ENCODE assay signal across 1 cellular context in the genomic region with DNA sequence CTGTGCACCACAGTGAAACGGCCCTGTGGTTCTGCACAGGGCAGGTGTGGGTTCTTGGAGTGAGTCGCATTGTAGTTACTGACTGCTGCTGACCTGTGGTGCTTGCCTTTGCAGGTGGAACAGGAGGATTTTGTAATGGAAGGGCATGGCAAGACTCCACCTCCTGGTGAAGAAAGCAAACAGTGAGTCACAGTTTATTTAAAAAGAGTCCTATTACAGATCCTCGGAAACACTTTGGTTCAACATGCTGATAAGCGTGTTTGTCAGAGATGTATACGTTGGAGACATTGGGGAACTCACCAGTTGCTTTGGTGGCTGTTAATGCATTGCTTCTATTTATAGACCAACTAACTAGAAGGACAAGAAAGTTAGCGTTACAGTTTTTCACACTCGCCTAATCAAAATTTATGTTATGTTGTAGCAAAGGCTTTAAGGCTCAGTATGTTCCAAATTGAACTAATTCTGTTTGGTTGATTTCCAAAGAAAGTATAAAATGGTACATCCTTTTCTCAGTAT.
TF ChIP-seq lines count a peak whose summit lies in the region.

No MANE protein-coding gene starts in this region.

TF ChIP-seq in K562, 482 proteins besides CTCF, POLR2A, EP300 and RAD21 (continued from another document and continues in another):
- TF ChIP-seq, protein P1, sequence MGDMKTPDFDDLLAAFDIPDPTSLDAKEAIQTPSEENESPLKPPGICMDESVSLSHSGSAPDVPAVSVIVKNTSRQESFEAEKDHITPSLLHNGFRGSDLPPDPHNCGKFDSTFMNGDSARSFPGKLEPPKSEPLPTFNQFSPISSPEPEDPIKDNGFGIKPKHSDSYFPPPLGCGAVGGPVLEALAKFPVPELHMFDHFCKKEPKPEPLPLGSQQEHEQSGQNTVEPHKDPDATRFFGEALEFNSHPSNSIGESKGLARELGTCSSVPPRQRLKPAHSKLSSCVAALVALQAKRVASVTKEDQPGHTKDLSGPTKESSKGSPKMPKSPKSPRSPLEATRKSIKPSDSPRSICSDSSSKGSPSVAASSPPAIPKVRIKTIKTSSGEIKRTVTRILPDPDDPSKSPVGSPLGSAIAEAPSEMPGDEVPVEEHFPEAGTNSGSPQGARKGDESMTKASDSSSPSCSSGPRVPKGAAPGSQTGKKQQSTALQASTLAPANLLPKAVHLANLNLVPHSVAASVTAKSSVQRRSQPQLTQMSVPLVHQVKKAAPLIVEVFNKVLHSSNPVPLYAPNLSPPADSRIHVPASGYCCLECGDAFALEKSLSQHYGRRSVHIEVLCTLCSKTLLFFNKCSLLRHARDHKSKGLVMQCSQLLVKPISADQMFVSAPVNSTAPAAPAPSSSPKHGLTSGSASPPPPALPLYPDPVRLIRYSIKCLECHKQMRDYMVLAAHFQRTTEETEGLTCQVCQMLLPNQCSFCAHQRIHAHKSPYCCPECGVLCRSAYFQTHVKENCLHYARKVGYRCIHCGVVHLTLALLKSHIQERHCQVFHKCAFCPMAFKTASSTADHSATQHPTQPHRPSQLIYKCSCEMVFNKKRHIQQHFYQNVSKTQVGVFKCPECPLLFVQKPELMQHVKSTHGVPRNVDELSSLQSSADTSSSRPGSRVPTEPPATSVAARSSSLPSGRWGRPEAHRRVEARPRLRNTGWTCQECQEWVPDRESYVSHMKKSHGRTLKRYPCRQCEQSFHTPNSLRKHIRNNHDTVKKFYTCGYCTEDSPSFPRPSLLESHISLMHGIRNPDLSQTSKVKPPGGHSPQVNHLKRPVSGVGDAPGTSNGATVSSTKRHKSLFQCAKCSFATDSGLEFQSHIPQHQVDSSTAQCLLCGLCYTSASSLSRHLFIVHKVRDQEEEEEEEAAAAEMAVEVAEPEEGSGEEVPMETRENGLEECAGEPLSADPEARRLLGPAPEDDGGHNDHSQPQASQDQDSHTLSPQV (IDR thresholded peaks at IDR 0.05): peak; percentile 23; the same call in 1 of the 2 replicates
- TF ChIP-seq DACH1 (IDR thresholded peaks at IDR 0.05; ENCODE audit: partially characterized antibody) (peak; percentile 8), MTA2 (IDR thresholded peaks at IDR 0.05; ENCODE audit: low read depth) (no peak; the same call in 1 of the 2 replicates), ZNF695 (CRISPR knock-in tag; IDR thresholded peaks at IDR 0.05) (no peak), CTBP1 (IDR thresholded peaks at IDR 0.05; ENCODE audit: borderline replicate concordance) (peak; percentile 57; the same call in 1 of the 2 replicates), MYBL2 (IDR thresholded peaks at IDR 0.05; ENCODE audit: low read depth) (peak; percentile 54; the same call in 1 of the 2 replicates), MYBL2 (CRISPR knock-in tag; IDR thresholded peaks at IDR 0.05; ENCODE audit: borderline replicate concordance) (no peak), ZNF121 (CRISPR knock-in tag; conservative IDR thresholded peaks at IDR 0.05) (peak; percentile 94), MYNN (IDR thresholded peaks at IDR 0.05) (no peak), MYNN (CRISPR knock-in tag; IDR thresholded peaks at IDR 0.05) (no peak), NBN (IDR thresholded peaks at IDR 0.05; ENCODE audit: low read depth) (no peak), PCBP2 (IDR thresholded peaks at IDR 0.05; ENCODE audit: low read depth, low read length, poor library complexity, severe bottlenecking) (no peak), NCOA1 (IDR thresholded peaks at IDR 0.05; ENCODE audit: low read depth) (0 out of 2 replicates have a peak, but pooled peaks have one; percentile 30), MAZ (CRISPR knock-in tag; conservative IDR thresholded peaks at IDR 0.05 in 1 of 2, IDR thresholded peaks at IDR 0.05 in 1 of 2) (peak in 1 of 2 experiments; percentile 55; a peak in 1 of 4 replicates), FIP1L1 (IDR thresholded peaks at IDR 0.05; ENCODE audit: low read depth, low read length, poor library complexity, severe bottlenecking) (no peak), CBX2 (IDR thresholded peaks at IDR 0.05; ENCODE audit: insufficient read depth, low read length, poor library complexity, severe bottlenecking) (no peak), STAT5A (IDR thresholded peaks at IDR 0.05; ENCODE audit: borderline replicate concordance, low read length) (peak; percentile 75), LEF1 (IDR thresholded peaks at IDR 0.05) (peak; percentile 42; the same call in 1 of the 2 replicates), FOS (IDR thresholded peaks at IDR 0.05; ENCODE audit: extremely low read depth, insufficient read length) (peak; percentile 26), KAT2B (IDR thresholded peaks at IDR 0.05; ENCODE audit: low read depth, low read length) (no peak), CEBPB (tag; IDR thresholded peaks at IDR 0.05) (peak; percentile 64), FOSL1 (tag; conservative IDR thresholded peaks at IDR 0.05) (peak; percentile 94), ARID1B (IDR thresholded peaks at IDR 0.05) (peak; percentile 79), NCOR1 (IDR thresholded peaks at IDR 0.05) (peak; percentile 35), CSDE1 (IDR thresholded peaks at IDR 0.05) (no peak), ZNF124 (CRISPR knock-in tag; IDR thresholded peaks at IDR 0.05) (no peak), CBFB (CRISPR knock-in tag; IDR thresholded peaks at IDR 0.05) (no peak), MEF2A (IDR thresholded peaks at IDR 0.05; ENCODE audit: control insufficient read depth, low read depth, low read length) (peak; percentile 97), GATAD2A (IDR thresholded peaks at IDR 0.05) (0 out of 2 replicates have a peak, but pooled peaks have one; percentile 7), CBX3 (IDR thresholded peaks at IDR 0.05; ENCODE audit: borderline replicate concordance in 1 of 2, low read length in 2 of 2) (peak in 1 of 2 experiments; percentile 20; a peak in 1 of 3 replicates), C11orf30 (IDR thresholded peaks at IDR 0.05; ENCODE audit: low read depth) (peak; percentile 49), ATF7 (IDR thresholded peaks at IDR 0.05) (peak; percentile 66), ZNF408 (CRISPR knock-in tag; IDR thresholded peaks at IDR 0.05; ENCODE audit: low read depth) (no peak), KDM2B (CRISPR knock-in tag; IDR thresholded peaks at IDR 0.05) (no peak), ZNF316 (IDR thresholded peaks at IDR 0.05) (peak; percentile 39; the same call in 1 of the 2 replicates), TCF3 (CRISPR knock-in tag; IDR thresholded peaks at IDR 0.05) (0 out of 2 replicates have a peak, but pooled peaks have one; percentile 23), MEIS2 (IDR thresholded peaks at IDR 0.05; ENCODE audit: partially characterized antibody) (peak; percentile 47), CXXC5 (CRISPR knock-in tag; IDR thresholded peaks at IDR 0.05) (0 out of 2 replicates have a peak, but pooled peaks have one; percentile 33), MTA3 (IDR thresholded peaks at IDR 0.05; ENCODE audit: borderline replicate concordance) (no peak; the same call in 1 of the 2 replicates), SMARCA4 (IDR thresholded peaks at IDR 0.05) (peak; percentile 82), HDAC2 (IDR thresholded peaks at IDR 0.05) (no peak)
- TF ChIP-seq, protein P2, sequence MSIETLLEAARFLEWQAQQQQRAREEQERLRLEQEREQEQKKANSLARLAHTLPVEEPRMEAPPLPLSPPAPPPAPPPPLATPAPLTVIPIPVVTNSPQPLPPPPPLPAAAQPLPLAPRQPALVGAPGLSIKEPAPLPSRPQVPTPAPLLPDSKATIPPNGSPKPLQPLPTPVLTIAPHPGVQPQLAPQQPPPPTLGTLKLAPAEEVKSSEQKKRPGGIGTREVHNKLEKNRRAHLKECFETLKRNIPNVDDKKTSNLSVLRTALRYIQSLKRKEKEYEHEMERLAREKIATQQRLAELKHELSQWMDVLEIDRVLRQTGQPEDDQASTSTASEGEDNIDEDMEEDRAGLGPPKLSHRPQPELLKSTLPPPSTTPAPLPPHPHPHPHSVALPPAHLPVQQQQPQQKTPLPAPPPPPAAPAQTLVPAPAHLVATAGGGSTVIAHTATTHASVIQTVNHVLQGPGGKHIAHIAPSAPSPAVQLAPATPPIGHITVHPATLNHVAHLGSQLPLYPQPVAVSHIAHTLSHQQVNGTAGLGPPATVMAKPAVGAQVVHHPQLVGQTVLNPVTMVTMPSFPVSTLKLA (conservative IDR thresholded peaks at IDR 0.05): peak in 1 of 2 experiments; percentile 42; a peak in 1 of 4 replicates
- TF ChIP-seq, protein P3, sequence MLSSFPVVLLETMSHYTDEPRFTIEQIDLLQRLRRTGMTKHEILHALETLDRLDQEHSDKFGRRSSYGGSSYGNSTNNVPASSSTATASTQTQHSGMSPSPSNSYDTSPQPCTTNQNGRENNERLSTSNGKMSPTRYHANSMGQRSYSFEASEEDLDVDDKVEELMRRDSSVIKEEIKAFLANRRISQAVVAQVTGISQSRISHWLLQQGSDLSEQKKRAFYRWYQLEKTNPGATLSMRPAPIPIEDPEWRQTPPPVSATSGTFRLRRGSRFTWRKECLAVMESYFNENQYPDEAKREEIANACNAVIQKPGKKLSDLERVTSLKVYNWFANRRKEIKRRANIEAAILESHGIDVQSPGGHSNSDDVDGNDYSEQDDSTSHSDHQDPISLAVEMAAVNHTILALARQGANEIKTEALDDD (IDR thresholded peaks at IDR 0.05): peak; percentile 99
- TF ChIP-seq, protein P4, sequence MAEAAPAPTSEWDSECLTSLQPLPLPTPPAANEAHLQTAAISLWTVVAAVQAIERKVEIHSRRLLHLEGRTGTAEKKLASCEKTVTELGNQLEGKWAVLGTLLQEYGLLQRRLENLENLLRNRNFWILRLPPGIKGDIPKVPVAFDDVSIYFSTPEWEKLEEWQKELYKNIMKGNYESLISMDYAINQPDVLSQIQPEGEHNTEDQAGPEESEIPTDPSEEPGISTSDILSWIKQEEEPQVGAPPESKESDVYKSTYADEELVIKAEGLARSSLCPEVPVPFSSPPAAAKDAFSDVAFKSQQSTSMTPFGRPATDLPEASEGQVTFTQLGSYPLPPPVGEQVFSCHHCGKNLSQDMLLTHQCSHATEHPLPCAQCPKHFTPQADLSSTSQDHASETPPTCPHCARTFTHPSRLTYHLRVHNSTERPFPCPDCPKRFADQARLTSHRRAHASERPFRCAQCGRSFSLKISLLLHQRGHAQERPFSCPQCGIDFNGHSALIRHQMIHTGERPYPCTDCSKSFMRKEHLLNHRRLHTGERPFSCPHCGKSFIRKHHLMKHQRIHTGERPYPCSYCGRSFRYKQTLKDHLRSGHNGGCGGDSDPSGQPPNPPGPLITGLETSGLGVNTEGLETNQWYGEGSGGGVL (CRISPR knock-in tag; IDR thresholded peaks at IDR 0.05): no peak
- TF ChIP-seq, protein P5, sequence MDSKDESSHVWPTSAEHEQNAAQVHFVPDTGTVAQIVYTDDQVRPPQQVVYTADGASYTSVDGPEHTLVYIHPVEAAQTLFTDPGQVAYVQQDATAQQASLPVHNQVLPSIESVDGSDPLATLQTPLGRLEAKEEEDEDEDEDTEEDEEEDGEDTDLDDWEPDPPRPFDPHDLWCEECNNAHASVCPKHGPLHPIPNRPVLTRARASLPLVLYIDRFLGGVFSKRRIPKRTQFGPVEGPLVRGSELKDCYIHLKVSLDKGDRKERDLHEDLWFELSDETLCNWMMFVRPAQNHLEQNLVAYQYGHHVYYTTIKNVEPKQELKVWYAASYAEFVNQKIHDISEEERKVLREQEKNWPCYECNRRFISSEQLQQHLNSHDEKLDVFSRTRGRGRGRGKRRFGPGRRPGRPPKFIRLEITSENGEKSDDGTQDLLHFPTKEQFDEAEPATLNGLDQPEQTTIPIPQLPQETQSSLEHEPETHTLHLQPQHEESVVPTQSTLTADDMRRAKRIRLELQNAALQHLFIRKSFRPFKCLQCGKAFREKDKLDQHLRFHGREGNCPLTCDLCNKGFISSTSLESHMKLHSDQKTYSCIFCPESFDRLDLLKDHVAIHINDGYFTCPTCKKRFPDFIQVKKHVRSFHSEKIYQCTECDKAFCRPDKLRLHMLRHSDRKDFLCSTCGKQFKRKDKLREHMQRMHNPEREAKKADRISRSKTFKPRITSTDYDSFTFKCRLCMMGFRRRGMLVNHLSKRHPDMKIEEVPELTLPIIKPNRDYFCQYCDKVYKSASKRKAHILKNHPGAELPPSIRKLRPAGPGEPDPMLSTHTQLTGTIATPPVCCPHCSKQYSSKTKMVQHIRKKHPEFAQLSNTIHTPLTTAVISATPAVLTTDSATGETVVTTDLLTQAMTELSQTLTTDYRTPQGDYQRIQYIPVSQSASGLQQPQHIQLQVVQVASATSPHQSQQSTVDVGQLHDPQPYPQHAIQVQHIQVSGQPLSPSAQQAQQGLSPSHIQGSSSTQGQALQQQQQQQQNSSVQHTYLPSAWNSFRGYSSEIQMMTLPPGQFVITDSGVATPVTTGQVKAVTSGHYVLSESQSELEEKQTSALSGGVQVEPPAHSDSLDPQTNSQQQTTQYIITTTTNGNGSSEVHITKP (IDR thresholded peaks at IDR 0.05; ENCODE audit: partially characterized antibody): peak; percentile 83
- TF ChIP-seq, protein P6, sequence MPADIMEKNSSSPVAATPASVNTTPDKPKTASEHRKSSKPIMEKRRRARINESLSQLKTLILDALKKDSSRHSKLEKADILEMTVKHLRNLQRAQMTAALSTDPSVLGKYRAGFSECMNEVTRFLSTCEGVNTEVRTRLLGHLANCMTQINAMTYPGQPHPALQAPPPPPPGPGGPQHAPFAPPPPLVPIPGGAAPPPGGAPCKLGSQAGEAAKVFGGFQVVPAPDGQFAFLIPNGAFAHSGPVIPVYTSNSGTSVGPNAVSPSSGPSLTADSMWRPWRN (IDR thresholded peaks at IDR 0.05; ENCODE audit: low read depth): 0 out of 2 replicates have a peak, but pooled peaks have one; percentile 17
- TF ChIP-seq, protein P7, sequence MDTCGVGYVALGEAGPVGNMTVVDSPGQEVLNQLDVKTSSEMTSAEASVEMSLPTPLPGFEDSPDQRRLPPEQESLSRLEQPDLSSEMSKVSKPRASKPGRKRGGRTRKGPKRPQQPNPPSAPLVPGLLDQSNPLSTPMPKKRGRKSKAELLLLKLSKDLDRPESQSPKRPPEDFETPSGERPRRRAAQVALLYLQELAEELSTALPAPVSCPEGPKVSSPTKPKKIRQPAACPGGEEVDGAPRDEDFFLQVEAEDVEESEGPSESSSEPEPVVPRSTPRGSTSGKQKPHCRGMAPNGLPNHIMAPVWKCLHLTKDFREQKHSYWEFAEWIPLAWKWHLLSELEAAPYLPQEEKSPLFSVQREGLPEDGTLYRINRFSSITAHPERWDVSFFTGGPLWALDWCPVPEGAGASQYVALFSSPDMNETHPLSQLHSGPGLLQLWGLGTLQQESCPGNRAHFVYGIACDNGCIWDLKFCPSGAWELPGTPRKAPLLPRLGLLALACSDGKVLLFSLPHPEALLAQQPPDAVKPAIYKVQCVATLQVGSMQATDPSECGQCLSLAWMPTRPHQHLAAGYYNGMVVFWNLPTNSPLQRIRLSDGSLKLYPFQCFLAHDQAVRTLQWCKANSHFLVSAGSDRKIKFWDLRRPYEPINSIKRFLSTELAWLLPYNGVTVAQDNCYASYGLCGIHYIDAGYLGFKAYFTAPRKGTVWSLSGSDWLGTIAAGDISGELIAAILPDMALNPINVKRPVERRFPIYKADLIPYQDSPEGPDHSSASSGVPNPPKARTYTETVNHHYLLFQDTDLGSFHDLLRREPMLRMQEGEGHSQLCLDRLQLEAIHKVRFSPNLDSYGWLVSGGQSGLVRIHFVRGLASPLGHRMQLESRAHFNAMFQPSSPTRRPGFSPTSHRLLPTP (IDR thresholded peaks at IDR 0.05; ENCODE audit: borderline replicate concordance, extremely low read depth, insufficient read length): no peak
